In the genomic region with DNA sequence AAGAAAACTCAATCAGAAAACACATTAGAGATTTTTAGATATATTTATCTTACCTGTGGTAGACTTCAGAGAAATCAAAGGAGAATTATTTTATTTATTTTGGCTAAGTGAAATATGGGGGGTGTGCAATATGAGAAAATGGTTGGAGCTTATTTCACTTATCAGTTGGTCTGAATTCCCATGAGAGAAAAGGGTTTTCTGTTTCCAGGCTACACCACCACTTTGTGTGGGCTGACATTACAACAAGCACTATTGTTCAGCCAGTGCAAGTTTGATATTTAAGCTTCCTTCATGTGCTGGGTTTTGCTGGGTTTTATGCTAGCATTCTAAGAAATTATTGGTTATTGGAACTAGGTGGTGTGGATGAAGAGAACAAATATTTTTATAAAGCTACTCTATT, we compare ENCODE assay signal across 18 cellular contexts. TPM values are rescaled to one million over a fixed set of nuclear protein-coding genes. Genes with fewer than 3 reads are reported as not detected.
DNase-seq lines count a peak whose midpoint lies in the region; ATAC-seq and TF ChIP-seq lines count a peak whose summit lies in the region.
"Had no signal": no experiment of that assay in that cellular context is flagged by ENCODE, and none has a peak within 500 bp of the region (broad histone marks: within the 10 kb centered on the region; RNA-seq: fewer than 3 reads in every experiment).

No MANE protein-coding gene starts in this region.

- peaks cover 0 to 12% of the 10 kb centered on the region in 2 donors for H3K9me3 ChIP-seq in transverse colon
- H3K9me3 ChIP-seq: HAP-1 had no signal

- H3K4me1 Mint-ChIP-seq in activated CD8-positive, alpha-beta T cell treated with anti-CD3 and anti-CD28 coated beads for 36 hours (ENCODE audit: low read depth) = peaks cover 31% of the 10 kb centered on the region
- peaks cover 5% of the 10 kb centered on the region for H3K4me1 Mint-ChIP-seq in activated CD8-positive, alpha-beta T cell treated with anti-CD3 and anti-CD28 coated beads, Interleukin-2, amount 10 ng/mL, durations not matched to agents 7 days and 5 days (ENCODE audit: low read depth)
- H3K4me1 Mint-ChIP-seq in central memory CD8-positive, alpha-beta T cell = peaks cover 16% of the 10 kb centered on the region

- peaks cover 68% of the 10 kb centered on the region for H3K36me3 Mint-ChIP-seq in activated CD8-positive, alpha-beta T cell treated with anti-CD3 and anti-CD28 coated beads for 36 hours (ENCODE audit: low read depth)
- H3K36me3 Mint-ChIP-seq in activated CD8-positive, alpha-beta T cell treated with anti-CD3 and anti-CD28 coated beads, Interleukin-2, amount 10 ng/mL, durations not matched to agents 7 days and 5 days (ENCODE audit: low read depth) = peaks cover 70% of the 10 kb centered on the region
- H3K36me3 Mint-ChIP-seq in central memory CD8-positive, alpha-beta T cell (ENCODE audit: insufficient read depth) = peaks cover 42% of the 10 kb centered on the region

- no peaks in the 10 kb centered on the region for H3K27me3 Mint-ChIP-seq in activated CD8-positive, alpha-beta T cell treated with anti-CD3 and anti-CD28 coated beads for 36 hours
- H3K27me3 Mint-ChIP-seq in activated CD8-positive, alpha-beta T cell treated with anti-CD3 and anti-CD28 coated beads, Interleukin-2, amount 10 ng/mL, durations not matched to agents 7 days and 5 days (ENCODE audit: low read depth) = no peaks in the 10 kb centered on the region
- no peaks in the 10 kb centered on the region for H3K27me3 Mint-ChIP-seq in central memory CD8-positive, alpha-beta T cell

- no peak for ATAC-seq in activated CD8-positive, alpha-beta T cell treated with anti-CD3 and anti-CD28 coated beads for 36 hours
- ATAC-seq in activated CD8-positive, alpha-beta T cell treated with anti-CD3 and anti-CD28 coated beads, Interleukin-2, amount 10 ng/mL, durations not matched to agents 7 days and 5 days = no peak
- ATAC-seq in central memory CD8-positive, alpha-beta T cell (replicated peaks; ENCODE audit: extremely low read depth, poor library complexity, severe bottlenecking) = no peak
- no peak for ATAC-seq in GM21576 (IDR thresholded peaks at IDR 0.05; ENCODE audit: unreplicated experiment)

- H3K27me3 ChIP-seq in transverse colon = no peaks in the 10 kb centered on the region

- TF ChIP-seq POLR2A in transverse colon (IDR thresholded peaks at IDR 0.05) = no peak

- peak overlapping the region; percentile 39 for H3K27ac Mint-ChIP-seq in activated CD8-positive, alpha-beta T cell treated with anti-CD3 and anti-CD28 coated beads for 36 hours
- H3K27ac Mint-ChIP-seq in activated CD8-positive, alpha-beta T cell treated with anti-CD3 and anti-CD28 coated beads, Interleukin-2, amount 10 ng/mL, durations not matched to agents 7 days and 5 days = no peak overlapping the region
- peak overlapping the region; percentile 53 for H3K27ac Mint-ChIP-seq in central memory CD8-positive, alpha-beta T cell (ENCODE audit: low read depth)

- intact Hi-C loops in activated CD8-positive, alpha-beta T cell treated with anti-CD3 and anti-CD28 coated beads for 36 hours (cut with micrococcal nuclease) = no loop called here
- intact Hi-C loops in transverse colon (cut with DNase I; ENCODE audit: low total_unique reads) = no loop called here

- peaks cover 10% of the 10 kb centered on the region for H3K9me3 Mint-ChIP-seq in activated CD8-positive, alpha-beta T cell treated with anti-CD3 and anti-CD28 coated beads for 36 hours
- peaks cover 16% of the 10 kb centered on the region for H3K9me3 Mint-ChIP-seq in activated CD8-positive, alpha-beta T cell treated with anti-CD3 and anti-CD28 coated beads, Interleukin-2, amount 10 ng/mL, durations not matched to agents 7 days and 5 days (ENCODE audit: insufficient read depth)
- H3K9me3 Mint-ChIP-seq in central memory CD8-positive, alpha-beta T cell = peaks cover 4% of the 10 kb centered on the region

- POLR2A ChIA-PET in activated CD8-positive, alpha-beta T cell treated with anti-CD3 and anti-CD28 coated beads for 36 hours (lab: Charles Lee) = interaction anchor here (1.4 kb wide), 1 partner anchor 9 kb away, joined by 3 read pairs; no protein-coding TSS in a partner anchor
- POLR2A ChIA-PET in activated CD8-positive, alpha-beta T cell treated with anti-CD3 and anti-CD28 coated beads, Interleukin-2, amount 10 ng/mL, durations not matched to agents 7 days and 5 days (lab: Charles Lee) = interaction anchor here (0.6 to 0.9 kb wide), 2 partner anchors 10 to 1193 kb away, joined by 3 to 5 read pairs; no protein-coding TSS in a partner anchor

- no peak for TF ChIP-seq CTCF in activated CD8-positive, alpha-beta T cell treated with anti-CD3 and anti-CD28 coated beads for 36 hours (IDR thresholded peaks at IDR 0.05)
- no peak for TF ChIP-seq CTCF in transverse colon (IDR thresholded peaks at IDR 0.05)

- TF ChIP-seq EP300 in transverse colon (IDR thresholded peaks at IDR 0.05; ENCODE audit: low read depth) = no peak

- peaks cover 0 to under 1% (median 0%) of the 10 kb centered on the region in 4 donors for H3K4me1 ChIP-seq in transverse colon
- H3K4me1 ChIP-seq: HAP-1 had no signal

- H3K4me3 Mint-ChIP-seq in activated CD8-positive, alpha-beta T cell treated with anti-CD3 and anti-CD28 coated beads for 36 hours = no peak overlapping the region
- no peak overlapping the region for H3K4me3 Mint-ChIP-seq in activated CD8-positive, alpha-beta T cell treated with anti-CD3 and anti-CD28 coated beads, Interleukin-2, amount 10 ng/mL, durations not matched to agents 7 days and 5 days
- H3K4me3 Mint-ChIP-seq in central memory CD8-positive, alpha-beta T cell = no peak overlapping the region

- DNase-seq in activated CD8-positive, alpha-beta T cell treated with anti-CD3 and anti-CD28 coated beads for 36 hours = no peak
- no peak for DNase-seq in activated CD8-positive, alpha-beta T cell treated with anti-CD3 and anti-CD28 coated beads, Interleukin-2, amount 10 ng/mL, durations not matched to agents 7 days and 5 days
- DNase-seq in central memory CD8-positive, alpha-beta T cell (ENCODE audit: low spot score in 2 of 2) = no peak
- peak; percentile 20 for DNase-seq in midbrain (lab: John Stamatoyannopoulos, UW)
- no peak for DNase-seq in transverse colon
- no peak for DNase-seq in NCI-H774 (lab: John Stamatoyannopoulos, UW)
- no peak for DNase-seq in activated CD8-positive, alpha-beta memory T cell treated with anti-CD3 and anti-CD28 coated beads, Interleukin-2, amount 50 U/mL, for 48 hours
- DNase-seq: 8988T, C1 segment of cervical spinal cord, DMS53, IMR-90, Kasumi-1, NCI-H1930, NCI-H2171 treated with DMSO at 0.1 percent for 48 hours, RPMI8226 had no signal

- CTCF ChIA-PET in activated CD8-positive, alpha-beta T cell treated with anti-CD3 and anti-CD28 coated beads for 36 hours (lab: Charles Lee) = interaction anchor here (0.7 to 3.7 kb wide), 5 partner anchors 8 to 55 kb away, joined by 3 to 29 read pairs (median 3); no protein-coding TSS in a partner anchor
- CTCF ChIA-PET in activated CD8-positive, alpha-beta T cell treated with anti-CD3 and anti-CD28 coated beads, Interleukin-2, amount 10 ng/mL, durations not matched to agents 7 days and 5 days (lab: Charles Lee) = interaction anchor here (0.9 to 2.4 kb wide), 6 partner anchors 9 to 533 kb away, joined by 3 to 10 read pairs (median 5); no protein-coding TSS in a partner anchor

- H3K27ac ChIP-seq in transverse colon = no peak overlapping the region

- in situ Hi-C loops in transverse colon (cut with MboI; ENCODE audit: low pct_ligation_motif_present in 1 of 4, low pct_unique_long_range_greater_than_20kb in 1 of 4, low sequenced_read_pairs in 3 of 4) = no loop called here

- peaks cover 0 to 63% (median 11%) of the 10 kb centered on the region in 4 donors for H3K36me3 ChIP-seq in transverse colon

- no peak overlapping the region for H3K4me3 ChIP-seq in transverse colon
- H3K4me3 ChIP-seq: HAP-1 had no signal

RNA-seq across cellular contexts. Expression of a gene that starts 33.5 kb away (rescaled TPM):
- total RNA-seq in activated CD8-positive, alpha-beta T cell treated with anti-CD3 and anti-CD28 coated beads for 36 hours = 10 to 100 TPM; 56.5 to 57.3 TPM
- total RNA-seq in activated CD8-positive, alpha-beta T cell treated with anti-CD3 and anti-CD28 coated beads, Interleukin-2, amount 10 ng/mL, durations not matched to agents 7 days and 5 days = 10 to 100 TPM; 34.4 to 35.2 TPM
- total RNA-seq in transverse colon = 10 to 100 TPM; 58.1 to 94.8 (median 72.4) TPM

RNA-seq across cellular contexts. Expression of a gene that starts 37.1 kb away (rescaled TPM):
- total RNA-seq in activated CD8-positive, alpha-beta T cell treated with anti-CD3 and anti-CD28 coated beads for 36 hours = 100 to 1,000 TPM; 419 to 432 TPM
- 100 to 1,000 TPM; 667 to 675 TPM for total RNA-seq in activated CD8-positive, alpha-beta T cell treated with anti-CD3 and anti-CD28 coated beads, Interleukin-2, amount 10 ng/mL, durations not matched to agents 7 days and 5 days
- 10 to 100 TPM in 1 of 4 donors, 1 to 10 TPM in 1, under 1 TPM in 2; 0.60 to 33.3 (median 2.5) TPM for total RNA-seq in transverse colon
- total RNA-seq: IMR-90, OCI-LY7 had no signal

Comparison
In these comparisons a context has a peak if more than half of its experiments do, and no peak if none do; other contexts are left out.
1. RNA of a gene that starts 37.1 kb away (total RNA-seq): 667 to 675 TPM in activated CD8-positive, alpha-beta T cell treated with anti-CD3 and anti-CD28 coated beads, Interleukin-2, amount 10 ng/mL, durations not matched to agents 7 days and 5 days and 419 to 432 TPM in activated CD8-positive, alpha-beta T cell treated with anti-CD3 and anti-CD28 coated beads for 36 hours; 0.60 to 33.3 TPM in transverse colon; every median in the first group is over 10 times any median in the second.